Comparison of ENCODE assay signal across 22 cellular contexts in genomic region chr5:10124287-10124686, GRCh38.
DNase-seq lines count a peak whose midpoint lies in the region; ATAC-seq, FAIRE-seq and TF ChIP-seq lines count a peak whose summit lies in the region.
"Had no signal": no experiment of that assay in that cellular context is flagged by ENCODE, and none has a peak within 500 bp of the region (broad histone marks: within the 10 kb centered on the region; RNA-seq: fewer than 3 reads in every experiment).

No MANE protein-coding gene starts in this region.

- ATAC-seq in HG03280 (IDR thresholded peaks at IDR 0.05; ENCODE audit: unreplicated experiment) = no peak
- ATAC-seq: activated CD8-positive, alpha-beta T cell treated with anti-CD3 and anti-CD28 coated beads, Interleukin-2, amount 10 ng/mL, durations not matched to agents 7 days and 5 days had no signal

- H3K4me1 ChIP-seq in colonic mucosa = no peaks in the 10 kb centered on the region
- H3K4me1 ChIP-seq: Caco-2, SJSA1 had no signal

- intact Hi-C loops in colonic mucosa (cut with DNase I) = no loop called here

- no peak overlapping the region for H3K27ac ChIP-seq in colonic mucosa
- H3K27ac ChIP-seq: SJSA1, skin epidermis had no signal

- no peaks in the 10 kb centered on the region for H3K36me3 ChIP-seq in colonic mucosa
- H3K36me3 ChIP-seq: SJSA1 had no signal

- in situ Hi-C loops in G401 (cut with HindIII; ENCODE audit: low sequenced_read_pairs) (no loop called here), GM13976 (cut with MboI; ENCODE audit: low sequenced_read_pairs, unreplicated experiment) (no loop called here)

- no peak overlapping the region for H3K4me3 ChIP-seq in colonic mucosa
- H3K4me3 ChIP-seq: SJSA1, skin epidermis had no signal

- FAIRE-seq in frontal cortex (lab: Jason Lieb, UNC) = peak; percentile 96

- peak; percentile 55 for DNase-seq in G401 (ENCODE audit: low spot score)
- DNase-seq in amygdala (lab: John Stamatoyannopoulos, UW) = peak in 55 of 56 donors; percentile 25 to 98 (median 87)
- DNase-seq in frontal cortex (ENCODE audit: low spot score in 2 of 2) = peak; percentile 60 to 61
- DNase-seq in pons (ENCODE audit: low spot score) = peak; percentile 99
- no peak for DNase-seq in GM13976 (ENCODE audit: low spot score)
- DNase-seq in colonic mucosa = no peak
- DNase-seq in stimulated activated CD4-positive, alpha-beta T cell treated with anti-CD3 and anti-CD28 coated beads, Interleukin-4, amount 100 ng/mL, for 24 hours = no peak
- DNase-seq: activated B cell treated with CpG ODN at 0.5 μM for 24 hours; activated CD8-positive, alpha-beta T cell treated with anti-CD3 and anti-CD28 coated beads, Interleukin-2, amount 10 ng/mL, durations not matched to agents 7 days and 5 days; activated naive CD8-positive, alpha-beta T cell treated with anti-CD3 and anti-CD28 coated beads for 36 hours; AML-193; Caco-2; EL; GOT3; KBM-7; MV-4-11; NCI-H2081 treated with DMSO at 0.1 percent for 48 hours; NCI-H524 treated with DMSO at 0.1 percent for 48 hours; stimulated activated CD4-positive, alpha-beta T cell treated with anti-CD3 and anti-CD28 coated beads, Interleukin-4, amount 100 ng/mL, for 4 hours had no signal

- TF ChIP-seq CTCF in GM13976 (IDR thresholded peaks at IDR 0.05; ENCODE audit: borderline replicate concordance, control extremely low read depth, extremely low read depth, insufficient read depth, missing control alignments) (no peak), colonic mucosa (IDR thresholded peaks at IDR 0.05) (no peak)

- H3K9me3 ChIP-seq in colonic mucosa = no peaks in the 10 kb centered on the region
- H3K9me3 ChIP-seq: Caco-2, SJSA1 had no signal

- H3K27me3 ChIP-seq in colonic mucosa = no peaks in the 10 kb centered on the region
- H3K27me3 ChIP-seq: SJSA1 had no signal

- H3K9ac ChIP-seq in colonic mucosa (ENCODE audit: low read depth in 2 of 2, low read length in 2 of 2) = no peak overlapping the region

Comparison
In these comparisons a context has a peak if more than half of its experiments do, and no peak if none do; other contexts are left out.
1. DNase-seq: peak in G401 (single experiment), amygdala (55 of 56), frontal cortex (2 of 2) and pons (single experiment); none in GM13976 (single experiment), colonic mucosa (single experiment) and stimulated activated CD4-positive, alpha-beta T cell treated with anti-CD3 and anti-CD28 coated beads, Interleukin-4, amount 100 ng/mL, for 24 hours (single experiment).